In genomic region chr11:62555464-62556092, GRCh38 we compare ENCODE assay signal across 1 cellular context.
TF ChIP-seq lines count a peak whose summit lies in the region.

No MANE protein-coding gene starts in this region.

TF ChIP-seq in GM12878, 131 proteins besides CTCF, POLR2A, EP300 and RAD21 (continued from another document and continues in another):
- TF ChIP-seq MTA2 (IDR thresholded peaks at IDR 0.05; ENCODE audit: low read depth) (peak; percentile 89), STAT3 (IDR thresholded peaks at IDR 0.05; ENCODE audit: low read depth, low read length) (0 out of 2 replicates have a peak, but pooled peaks have one; percentile 64), NKRF (conservative IDR thresholded peaks at IDR 0.05) (peak; percentile 59; the same call in 1 of the 2 replicates), TAF1 (IDR thresholded peaks at IDR 0.05; ENCODE audit: borderline replicate concordance, low read depth, low read length) (peak; percentile 33; the same call in 1 of the 2 replicates), PAX8 (IDR thresholded peaks at IDR 0.05) (no peak), HDAC6 (IDR thresholded peaks at IDR 0.05; ENCODE audit: unreplicated experiment) (no peak), PAX5 (IDR thresholded peaks at IDR 0.05; ENCODE audit: borderline replicate concordance, low read depth, low read length) (peak; percentile 71; the same call in 1 of the 2 replicates), PKNOX1 (IDR thresholded peaks at IDR 0.05) (0 out of 2 replicates have a peak, but pooled peaks have one; percentile 22), LARP7 (IDR thresholded peaks at IDR 0.05) (no peak), BMI1 (IDR thresholded peaks at IDR 0.05; ENCODE audit: borderline replicate concordance) (peak; percentile 90), SPI1 (IDR thresholded peaks at IDR 0.05; ENCODE audit: borderline replicate concordance, insufficient read depth, low read depth, low read length) (peak; percentile 100), EGR1 (IDR thresholded peaks at IDR 0.05; ENCODE audit: borderline replicate concordance in 1 of 2, low read depth in 2 of 2, low read length in 2 of 2) (0 out of 3 replicates have a peak, but pooled peaks of 1 of the 2 experiments have one; percentile 15), DPF2 (IDR thresholded peaks at IDR 0.05) (peak; percentile 93), SP1 (IDR thresholded peaks at IDR 0.05; ENCODE audit: low read depth, low read length) (peak; percentile 69), MEF2A (IDR thresholded peaks at IDR 0.05; ENCODE audit: insufficient read depth, low read depth, low read length) (0 out of 2 replicates have a peak, but pooled peaks have one; percentile 22), SRF (IDR thresholded peaks at IDR 0.05; ENCODE audit: low read depth in 2 of 2, low read length in 2 of 2) (0 out of 4 replicates have a peak, but pooled peaks of 1 of the 2 experiments have one; percentile 67), ATF7 (IDR thresholded peaks at IDR 0.05; ENCODE audit: low read depth) (peak; percentile 61; the same call in 1 of the 2 replicates), SMAD1 (IDR thresholded peaks at IDR 0.05; ENCODE audit: low read depth, partially characterized antibody) (no peak), ZBTB40 (IDR thresholded peaks at IDR 0.05; ENCODE audit: borderline replicate concordance) (no peak), MYC (IDR thresholded peaks at IDR 0.05; ENCODE audit: insufficient read depth, insufficient read length, insufficient replicate concordance, low read length, severe bottlenecking) (no peak), TBL1XR1 (IDR thresholded peaks at IDR 0.05; ENCODE audit: low read depth, low read length) (peak; percentile 87; the same call in 1 of the 2 replicates), CHD1 (IDR thresholded peaks at IDR 0.05; ENCODE audit: low read depth, low read length) (no peak), ETV6 (conservative IDR thresholded peaks at IDR 0.05 in 1 of 2, IDR thresholded peaks at IDR 0.05 in 1 of 2; ENCODE audit: borderline replicate concordance in 1 of 2, low read depth in 1 of 2) (peak in 1 of 2 experiments; percentile 54; a peak in 1 of 4 replicates), IKZF1 (conservative IDR thresholded peaks at IDR 0.05) (peak; percentile 74), HDGF (IDR thresholded peaks at IDR 0.05) (no peak), MXI1 (IDR thresholded peaks at IDR 0.05; ENCODE audit: low read depth, low read length) (peak; percentile 73; the same call in 1 of the 2 replicates), SMARCA5 (IDR thresholded peaks at IDR 0.05) (no peak), STAT1 (conservative IDR thresholded peaks at IDR 0.05) (no peak), REST (IDR thresholded peaks at IDR 0.05; ENCODE audit: low read depth, low read length) (peak; percentile 63), ZNF687 (IDR thresholded peaks at IDR 0.05) (peak; percentile 66), MLLT1 (IDR thresholded peaks at IDR 0.05) (peak; percentile 77), ZNF24 (IDR thresholded peaks at IDR 0.05) (no peak), ZNF384 (IDR thresholded peaks at IDR 0.05; ENCODE audit: borderline replicate concordance, low read depth, low read length) (0 out of 2 replicates have a peak, but pooled peaks have one; percentile 27), ZBED1 (IDR thresholded peaks at IDR 0.05; ENCODE audit: borderline replicate concordance) (peak; percentile 79; the same call in 1 of the 2 replicates), PML (IDR thresholded peaks at IDR 0.05; ENCODE audit: low read length) (peak; percentile 58; the same call in 1 of the 2 replicates), SMAD5 (IDR thresholded peaks at IDR 0.05; ENCODE audit: low read depth) (no peak), PBX3 (IDR thresholded peaks at IDR 0.05; ENCODE audit: insufficient replicate concordance, low read depth, low read length) (peak; percentile 12), CREB1 (IDR thresholded peaks at IDR 0.05; ENCODE audit: low read depth) (no peak), E2F4 (IDR thresholded peaks at IDR 0.05; ENCODE audit: low read depth, low read length) (no peak)
